ENCODE assay signal across 29 cellular contexts in the genomic region with DNA sequence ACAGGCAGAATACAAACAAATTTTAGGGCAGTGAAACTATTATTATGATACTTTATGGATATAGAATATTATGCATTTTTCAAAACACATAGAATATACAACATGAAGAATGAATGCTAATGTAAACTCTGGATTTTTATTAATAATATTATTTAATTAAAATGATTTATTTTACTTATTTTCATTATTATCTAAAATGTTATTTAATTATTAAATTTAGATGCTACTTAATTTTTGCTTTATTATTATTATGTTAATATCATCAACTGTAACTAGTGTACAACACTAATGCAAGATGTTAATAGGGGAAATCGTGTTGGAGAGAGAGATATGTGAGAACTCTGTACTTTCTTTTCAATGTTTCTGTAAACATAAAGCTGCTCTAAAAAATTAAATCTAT.
"Had no signal": no experiment of that assay in that cellular context is flagged by ENCODE, and none has a peak within 500 bp of the region (broad histone marks: within the 10 kb centered on the region; RNA-seq: fewer than 3 reads in every experiment).

No MANE protein-coding gene starts in this region.

- H3K4me1 ChIP-seq: neural progenitor cell, parathyroid adenoma, psoas muscle, sigmoid colon, suprapubic skin, testis, tibial artery, upper lobe of left lung, vagina had no signal

- H3K27me3 ChIP-seq: neural progenitor cell, ovary, right lobe of liver, sigmoid colon, suprapubic skin, testis, tibial artery, upper lobe of left lung, vagina had no signal

- H3K9me3 Mint-ChIP-seq: nephron; stimulated activated effector memory CD8-positive, alpha-beta T cell treated with anti-CD3 and anti-CD28 coated beads, Interleukin-12 subunit alpha, Interleukin-12 subunit beta, amount 100 ng/mL, for 72 hours had no signal

- FAIRE-seq: small intestine, urothelium cell line had no signal

- H3K36me3 Mint-ChIP-seq: natural killer cell had no signal

- H3K36me3 ChIP-seq: neural progenitor cell, ovary had no signal

- DNase-seq: natural killer cell; occipital lobe; ovary; posterior cingulate gyrus; psoas muscle; right cardiac atrium; right lobe of liver; sigmoid colon; small intestine; stimulated activated CD4-positive, alpha-beta T cell treated with anti-CD3 and anti-CD28 coated beads, Interleukin-15, amount 100 ng/mL, for 24 hours; stimulated activated CD4-positive, alpha-beta T cell treated with anti-CD3 and anti-CD28 coated beads, Interleukin-2, amount 100 ng/mL, for 24 hours; stimulated activated CD4-positive, alpha-beta T cell treated with anti-CD3 and anti-CD28 coated beads, Interleukin-2, amount 100 ng/mL, for 48 hours; stimulated activated CD4-positive, alpha-beta T cell treated with anti-CD3 and anti-CD28 coated beads, Interleukin-4, amount 100 ng/mL, for 24 hours; stimulated activated naive B cell treated with anti-CD40 and anti-IgM and Interleukin-4, amounts not matched to agents 10 μg/mL and 1 μg/mL and 100 μg/mL, for 72 hours; stimulated activated naive CD8-positive, alpha-beta T cell treated with anti-CD3 and anti-CD28 coated beads, Interleukin-15, amount 100 ng/mL, for 72 hours; stimulated activated naive CD8-positive, alpha-beta T cell treated with anti-CD3 and anti-CD28 coated beads, Interleukin-15, Interleukin-2, amounts not matched to agents 100 U/mL and 50 U/mL, for 24 hours; substantia nigra; testis; tibial artery; trophoblast cell; upper lobe of left lung had no signal

- H3K27ac ChIP-seq: neural progenitor cell, ovary, parathyroid adenoma, psoas muscle, right lobe of liver, sigmoid colon, suprapubic skin, testis, tibial artery, upper lobe of left lung, vagina had no signal

- H3K4me3 Mint-ChIP-seq: natural killer cell; nephron; neural progenitor cell; stimulated activated effector memory CD8-positive, alpha-beta T cell treated with anti-CD3 and anti-CD28 coated beads, Interleukin-12 subunit alpha, Interleukin-12 subunit beta, amount 100 ng/mL, for 72 hours; stimulated activated naive B cell treated with anti-CD40 and anti-IgM and Interleukin-4, amounts not matched to agents 10 μg/mL and 1 μg/mL and 100 μg/mL, for 72 hours; stimulated activated naive CD8-positive, alpha-beta T cell treated with anti-CD3 and anti-CD28 coated beads, Interleukin-15, amount 100 ng/mL, for 72 hours had no signal

- H3K27ac Mint-ChIP-seq: natural killer cell; nephron; neural progenitor cell; progenitor cell of endocrine pancreas; stimulated activated effector memory CD8-positive, alpha-beta T cell treated with anti-CD3 and anti-CD28 coated beads, Interleukin-12 subunit alpha, Interleukin-12 subunit beta, amount 100 ng/mL, for 72 hours; stimulated activated naive CD8-positive, alpha-beta T cell treated with anti-CD3 and anti-CD28 coated beads, Interleukin-15, amount 100 ng/mL, for 72 hours had no signal

- H3K4me1 Mint-ChIP-seq: natural killer cell; nephron; stimulated activated effector memory CD8-positive, alpha-beta T cell treated with anti-CD3 and anti-CD28 coated beads, Interleukin-12 subunit alpha, Interleukin-12 subunit beta, amount 100 ng/mL, for 72 hours; stimulated activated naive CD8-positive, alpha-beta T cell treated with anti-CD3 and anti-CD28 coated beads, Interleukin-15, amount 100 ng/mL, for 72 hours had no signal

- ATAC-seq: natural killer cell; psoas muscle; right cardiac atrium; right lobe of liver; stimulated activated effector memory CD8-positive, alpha-beta T cell treated with anti-CD3 and anti-CD28 coated beads, Interleukin-12 subunit alpha, Interleukin-12 subunit beta, amount 100 ng/mL, for 72 hours; stimulated activated naive B cell treated with anti-CD40 and anti-IgM and Interleukin-4, amounts not matched to agents 10 μg/mL and 1 μg/mL and 100 μg/mL, for 72 hours; stimulated activated naive CD8-positive, alpha-beta T cell treated with anti-CD3 and anti-CD28 coated beads, Interleukin-15, amount 100 ng/mL, for 72 hours; stimulated activated naive CD8-positive, alpha-beta T cell treated with anti-CD3 and anti-CD28 coated beads, Interleukin-15, Interleukin-2, amounts not matched to agents 100 U/mL and 50 U/mL, for 24 hours had no signal

- H3K9me3 ChIP-seq: ovary, psoas muscle, right lobe of liver, sigmoid colon, suprapubic skin, testis, tibial artery, upper lobe of left lung, vagina had no signal

- H3K27me3 Mint-ChIP-seq: progenitor cell of endocrine pancreas; stimulated activated naive B cell treated with anti-CD40 and anti-IgM and Interleukin-4, amounts not matched to agents 10 μg/mL and 1 μg/mL and 100 μg/mL, for 72 hours; stimulated activated naive CD8-positive, alpha-beta T cell treated with anti-CD3 and anti-CD28 coated beads, Interleukin-15, amount 100 ng/mL, for 72 hours had no signal

- H3K4me3 ChIP-seq: neural progenitor cell, ovary, psoas muscle, right lobe of liver, sigmoid colon, suprapubic skin, testis, tibial artery, upper lobe of left lung, vagina had no signal
